23 cellular contexts compared by ENCODE assay signal in genomic region chr3:18151199-18151598, GRCh38.
A peak's percentile ranks its signal among the peaks of the same experiment; 100 is the strongest.
DNase-seq lines count a peak whose midpoint lies in the region; ATAC-seq, FAIRE-seq and TF ChIP-seq lines count a peak whose summit lies in the region.
"Had no signal": no experiment of that assay in that cellular context is flagged by ENCODE, and none has a peak within 500 bp of the region (broad histone marks: within the 10 kb centered on the region; RNA-seq: fewer than 3 reads in every experiment).

No MANE protein-coding gene starts in this region.

- no peaks in the 10 kb centered on the region for H3K36me3 Mint-ChIP-seq in stimulated activated naive B cell treated with anti-CD40 and anti-IgM and Interleukin-4, amounts not matched to agents 10 μg/mL and 1 μg/mL and 100 μg/mL, for 72 hours
- H3K36me3 Mint-ChIP-seq: CD8-positive, alpha-beta T cell had no signal

- no peak overlapping the region for H3K4me3 Mint-ChIP-seq in stimulated activated naive B cell treated with anti-CD40 and anti-IgM and Interleukin-4, amounts not matched to agents 10 μg/mL and 1 μg/mL and 100 μg/mL, for 72 hours
- H3K4me3 Mint-ChIP-seq: B cell; CD4-positive, alpha-beta T cell; CD8-positive, alpha-beta T cell had no signal

- H4K8ac ChIP-seq in IMR-90 (ENCODE audit: low read depth in 2 of 2, low read length in 2 of 2) = no peak overlapping the region

- H3K4me2 ChIP-seq in HepG2 (ENCODE audit: low read depth, low read length) (no peak overlapping the region), IMR-90 (ENCODE audit: low read depth, low read length) (no peak overlapping the region)
- H3K4me2 ChIP-seq: BLaER1 treated with 17β-estradiol and CSF1 and Interleukin-3, amounts not matched to agents 10 nM and 100 nM had no signal

- no peak overlapping the region for H2BK5ac ChIP-seq in IMR-90 (ENCODE audit: low read depth, low read length, poor library complexity, severe bottlenecking)

- H2AFZ ChIP-seq in HepG2 (ENCODE audit: low read length) = no peak overlapping the region
- H2AFZ ChIP-seq in IMR-90 (replicated peaks; ENCODE audit: low read length, poor library complexity) = no peak overlapping the region

- TF ChIP-seq POLR2A in HepG2 (IDR thresholded peaks at IDR 0.05; ENCODE audit: insufficient read depth in 1 of 2, low read depth in 2 of 2, low read length in 2 of 2) (no peak), right lobe of liver (IDR thresholded peaks at IDR 0.05) (no peak), IMR-90 (IDR thresholded peaks at IDR 0.05; ENCODE audit: low read depth, low read length) (no peak), sigmoid colon (IDR thresholded peaks at IDR 0.05) (no peak), transverse colon (IDR thresholded peaks at IDR 0.05) (no peak)

- H3K9me3 ChIP-seq in HepG2 (ENCODE audit: low read length) = no peaks in the 10 kb centered on the region
- no peaks in the 10 kb centered on the region for H3K9me3 ChIP-seq in right lobe of liver
- no peaks in the 10 kb centered on the region for H3K9me3 ChIP-seq in IMR-90 (ENCODE audit: control insufficient read depth, insufficient read depth, low read length)
- H3K9me3 ChIP-seq in sigmoid colon = no peaks in the 10 kb centered on the region
- H3K9me3 ChIP-seq in transverse colon = no peaks in the 10 kb centered on the region
- H3K9me3 ChIP-seq: BLaER1 treated with 17β-estradiol and CSF1 and Interleukin-3, amounts not matched to agents 10 nM and 100 nM; Caco-2 had no signal

- no peak overlapping the region for H3K18ac ChIP-seq in IMR-90 (ENCODE audit: low read depth, low read length)

- no peak overlapping the region for H3K4ac ChIP-seq in IMR-90 (ENCODE audit: low read depth, low read length)

- H2AK5ac ChIP-seq in IMR-90 (ENCODE audit: low read depth, low read length) = no peak overlapping the region

- no peak for DNase-seq in HepG2 (ENCODE audit: low spot score)
- DNase-seq in right lobe of liver = no peak
- no peak for DNase-seq in IMR-90
- no peak for DNase-seq in sigmoid colon
- no peak for DNase-seq in transverse colon
- DNase-seq in stimulated activated naive B cell treated with anti-CD40 and anti-IgM and Interleukin-4, amounts not matched to agents 10 μg/mL and 1 μg/mL and 100 μg/mL, for 72 hours = no peak
- DNase-seq: 8988T; AML-193; Caco-2; Calu3; CD4-positive, alpha-beta T cell; CD8-positive, alpha-beta T cell; DMS79 treated with DMSO at 0.1 percent for 48 hours; GF-D8 had no signal

- no peak overlapping the region for H4K91ac ChIP-seq in IMR-90 (ENCODE audit: insufficient read depth, low read depth, low read length)

- no peak overlapping the region for H2BK20ac ChIP-seq in IMR-90 (ENCODE audit: low read depth, low read length)

- H3K23ac ChIP-seq in IMR-90 (ENCODE audit: low read depth, low read length) = no peak overlapping the region

- no peaks in the 10 kb centered on the region for H3K27me3 ChIP-seq in HepG2 (ENCODE audit: control insufficient read depth in 1 of 2, insufficient read depth in 2 of 2, low read length in 2 of 2)
- H3K27me3 ChIP-seq in right lobe of liver = no peaks in the 10 kb centered on the region
- no peaks in the 10 kb centered on the region for H3K27me3 ChIP-seq in IMR-90 (ENCODE audit: control insufficient read depth, insufficient read depth, low read length)
- H3K27me3 ChIP-seq in sigmoid colon = no peaks in the 10 kb centered on the region
- no peaks in the 10 kb centered on the region for H3K27me3 ChIP-seq in transverse colon
- H3K27me3 ChIP-seq: BLaER1 treated with 17β-estradiol and CSF1 and Interleukin-3, amounts not matched to agents 10 nM and 100 nM had no signal

- H3K4me1 ChIP-seq in HepG2 (ENCODE audit: insufficient read depth, low read length) (no peaks in the 10 kb centered on the region), right lobe of liver (no peaks in the 10 kb centered on the region), IMR-90 (ENCODE audit: control insufficient read depth, insufficient read depth, low read length) (no peaks in the 10 kb centered on the region), sigmoid colon (no peaks in the 10 kb centered on the region), transverse colon (no peaks in the 10 kb centered on the region)

- ATAC-seq in HepG2 = no peak
- ATAC-seq in right lobe of liver = no peak
- ATAC-seq in IMR-90 (ENCODE audit: low read depth) = no peak
- no peak for ATAC-seq in stimulated activated naive B cell treated with anti-CD40 and anti-IgM and Interleukin-4, amounts not matched to agents 10 μg/mL and 1 μg/mL and 100 μg/mL, for 72 hours (replicated peaks)
- ATAC-seq: CD8-positive, alpha-beta T cell had no signal

- no peaks in the 10 kb centered on the region for H3K36me3 ChIP-seq in HepG2 (replicated peaks in 1 of 2; ENCODE audit: control insufficient read depth in 1 of 2, insufficient read depth in 2 of 2, low read length in 2 of 2)
- no peaks in the 10 kb centered on the region for H3K36me3 ChIP-seq in right lobe of liver
- no peaks in the 10 kb centered on the region for H3K36me3 ChIP-seq in IMR-90 (ENCODE audit: control insufficient read depth, insufficient read depth, low read length)
- no peaks in the 10 kb centered on the region for H3K36me3 ChIP-seq in sigmoid colon
- no peaks in the 10 kb centered on the region for H3K36me3 ChIP-seq in transverse colon
- H3K36me3 ChIP-seq: BLaER1 treated with 17β-estradiol and CSF1 and Interleukin-3, amounts not matched to agents 10 nM and 100 nM had no signal

- 3% methylated on average over 3 of the region's 3 CpGs for WGBS in HepG2 (ENCODE audit: low lambda C conversion rate)
- WGBS in right lobe of liver (ENCODE audit: insufficient coverage, low coverage, low lambda C conversion rate, missing lambda C conversion rate) = 59% methylated on average over 3 of the region's 3 CpGs
- WGBS in IMR-90 (ENCODE audit: extremely low coverage in 2 of 2, insufficient read length in 1 of 2), 2 experiments = no CpG with 5 or more reads among the region's 3 CpGs
- WGBS in sigmoid colon, 2 donors = 87 to 92% methylated on average over 3 of the region's 3 CpGs
- 82 to 83% methylated on average over 3 of the region's 3 CpGs for WGBS in transverse colon (ENCODE audit: low coverage in 1 of 2), 2 donors

- no peaks in the 10 kb centered on the region for H3K79me1 ChIP-seq in IMR-90 (ENCODE audit: low read depth in 1 of 2, low read length in 2 of 2)

- no peaks in the 10 kb centered on the region for H3K9me1 ChIP-seq in IMR-90 (ENCODE audit: insufficient read depth, low read length)

- no peak for TF ChIP-seq RAD21 in HepG2 (CRISPR knock-in tag; IDR thresholded peaks at IDR 0.05)
- TF ChIP-seq RAD21 in IMR-90 (IDR thresholded peaks at IDR 0.05; ENCODE audit: low read length) = no peak

- H2BK15ac ChIP-seq in IMR-90 (ENCODE audit: low read depth, low read length) = no peak overlapping the region

- H3K27me3 Mint-ChIP-seq in stimulated activated naive B cell treated with anti-CD40 and anti-IgM and Interleukin-4, amounts not matched to agents 10 μg/mL and 1 μg/mL and 100 μg/mL, for 72 hours = peaks cover 0 to 3% of the 10 kb centered on the region in 2 donors
- H3K27me3 Mint-ChIP-seq: B cell; CD4-positive, alpha-beta T cell had no signal

- H4K5ac ChIP-seq in IMR-90 (ENCODE audit: low read depth, low read length) = no peak overlapping the region

- dilution Hi-C loops in IMR-90 (cut with HindIII; ENCODE audit: low sequenced_read_pairs, unreplicated experiment) = no loop called here

- intact Hi-C loops in HepG2 (cut with micrococcal nuclease; ENCODE audit: unreplicated experiment) = no loop called here
- intact Hi-C loops in right lobe of liver (cut with DNase I) = no loop called here
- intact Hi-C loops in IMR-90 (cut with micrococcal nuclease) = no loop called here
- intact Hi-C loops in sigmoid colon (cut with DNase I) = no loop called here
- intact Hi-C loops in transverse colon (cut with DNase I; ENCODE audit: low total_unique reads) = no loop called here

- no peaks in the 10 kb centered on the region for H3K9me3 Mint-ChIP-seq in stimulated activated naive B cell treated with anti-CD40 and anti-IgM and Interleukin-4, amounts not matched to agents 10 μg/mL and 1 μg/mL and 100 μg/mL, for 72 hours
- H3K9me3 Mint-ChIP-seq: CD4-positive, alpha-beta T cell; CD8-positive, alpha-beta T cell had no signal

- POLR2A ChIA-PET in HepG2 (lab: Yijun Ruan, JAX) = no interaction called here
- POLR2A ChIA-PET in IMR-90 (lab: Charles Lee; ENCODE audit: unreplicated experiment) = no interaction called here

- H3K9ac ChIP-seq in HepG2 (ENCODE audit: insufficient read depth, low read depth, low read length) (no peak overlapping the region), IMR-90 (ENCODE audit: low read depth, low read length) (no peak overlapping the region)
- H3K9ac ChIP-seq: BLaER1 treated with 17β-estradiol and CSF1 and Interleukin-3, amounts not matched to agents 10 nM and 100 nM had no signal

- CTCF ChIA-PET in HepG2 (lab: Yijun Ruan, JAX; ENCODE audit: low intra/inter-chr PET ratio, low total read pairs) = no interaction called here
- CTCF ChIA-PET in IMR-90 (lab: Yijun Ruan, JAX) = no interaction called here

- H2AK9ac ChIP-seq in IMR-90 (replicated peaks; ENCODE audit: low read depth, low read length, poor library complexity) = no peak overlapping the region

- no peak overlapping the region for H3K27ac Mint-ChIP-seq in stimulated activated naive B cell treated with anti-CD40 and anti-IgM and Interleukin-4, amounts not matched to agents 10 μg/mL and 1 μg/mL and 100 μg/mL, for 72 hours
- H3K27ac Mint-ChIP-seq: B cell; CD4-positive, alpha-beta T cell; CD8-positive, alpha-beta T cell had no signal

- H3K14ac ChIP-seq in IMR-90 (replicated peaks; ENCODE audit: low read depth, low read length) = no peak overlapping the region

- no peaks in the 10 kb centered on the region for H3K4me1 Mint-ChIP-seq in stimulated activated naive B cell treated with anti-CD40 and anti-IgM and Interleukin-4, amounts not matched to agents 10 μg/mL and 1 μg/mL and 100 μg/mL, for 72 hours
- H3K4me1 Mint-ChIP-seq: B cell had no signal

- H2BK120ac ChIP-seq in IMR-90 (ENCODE audit: low read depth, low read length) = no peak overlapping the region

- TF ChIP-seq EP300 in HepG2 (IDR thresholded peaks at IDR 0.05; ENCODE audit: low read depth in 2 of 2, low read length in 2 of 2) = no peak
- TF ChIP-seq EP300 in HepG2 (CRISPR knock-in tag; IDR thresholded peaks at IDR 0.05; ENCODE audit: borderline replicate concordance) = no peak
- TF ChIP-seq EP300 in sigmoid colon (IDR thresholded peaks at IDR 0.05) = no peak
- no peak for TF ChIP-seq EP300 in transverse colon (IDR thresholded peaks at IDR 0.05; ENCODE audit: low read depth)

- no peak for FAIRE-seq in HepG2 (lab: Jason Lieb, UNC)
- FAIRE-seq: A204.1, D721Med, G401.6, GM12891, GM19239 had no signal

- H3K4me3 ChIP-seq in HepG2 (replicated peaks in 1 of 3; ENCODE audit: insufficient read depth in 1 of 3, low read depth in 2 of 3, low read length in 3 of 3) (no peak overlapping the region), right lobe of liver (no peak overlapping the region), IMR-90 (ENCODE audit: insufficient read depth, low read depth, low read length) (no peak overlapping the region), sigmoid colon (no peak overlapping the region), transverse colon (no peak overlapping the region)
- H3K4me3 ChIP-seq: BLaER1 treated with 17β-estradiol and CSF1 and Interleukin-3, amounts not matched to agents 10 nM and 100 nM had no signal

- H4K20me1 ChIP-seq in HepG2 (ENCODE audit: insufficient read depth, low read length) (no peaks in the 10 kb centered on the region), IMR-90 (ENCODE audit: insufficient read depth, low read length) (no peaks in the 10 kb centered on the region)
- H4K20me1 ChIP-seq: BLaER1 treated with 17β-estradiol and CSF1 and Interleukin-3, amounts not matched to agents 10 nM and 100 nM had no signal

- in situ Hi-C loops in HepG2 (cut with HindIII; ENCODE audit: extremely low pct_ligation_motif_present, low pct_unique_long_range_greater_than_20kb) (no loop called here), IMR-90 (cut with MboI; ENCODE audit: low sequenced_read_pairs) (no loop called here), transverse colon (cut with MboI; ENCODE audit: low pct_ligation_motif_present in 1 of 4, low pct_unique_long_range_greater_than_20kb in 1 of 4, low sequenced_read_pairs in 3 of 4) (no loop called here)

- TF ChIP-seq CTCF in HepG2 (CRISPR knock-in tag; IDR thresholded peaks at IDR 0.05) (no peak), right lobe of liver (IDR thresholded peaks at IDR 0.05) (no peak), IMR-90 (conservative IDR thresholded peaks at IDR 0.05; ENCODE audit: low read depth, low read length) (no peak), VCaP (conservative IDR thresholded peaks at IDR 0.05) (no peak), sigmoid colon (IDR thresholded peaks at IDR 0.05) (no peak), transverse colon (IDR thresholded peaks at IDR 0.05) (no peak)

- no peaks in the 10 kb centered on the region for H3K79me2 ChIP-seq in HepG2 (ENCODE audit: insufficient read depth, low read length)

- H3K56ac ChIP-seq in IMR-90 (ENCODE audit: extremely low read depth, insufficient read depth, low read length) = no peak overlapping the region

- no peak overlapping the region for H3K27ac ChIP-seq in HepG2 (ENCODE audit: extremely low read length, insufficient read depth, low read length)
- H3K27ac ChIP-seq in right lobe of liver = no peak overlapping the region
- no peak overlapping the region for H3K27ac ChIP-seq in IMR-90 (ENCODE audit: insufficient read depth, low read length)
- peak overlapping the region; percentile 5; the same call in 1 of the 2 replicates for H3K27ac ChIP-seq in VCaP
- no peak overlapping the region for H3K27ac ChIP-seq in sigmoid colon
- H3K27ac ChIP-seq in transverse colon = no peak overlapping the region
- H3K27ac ChIP-seq: BLaER1 treated with 17β-estradiol and CSF1 and Interleukin-3, amounts not matched to agents 10 nM and 100 nM; C4-2B had no signal

- no TSS peak for BruUV-seq in HepG2 (replicated peaks; lab: Mats Ljungman, UMichigan)
- no TSS peak for BruUV-seq in IMR-90 (replicated peaks; lab: Mats Ljungman, UMichigan)
